ENCODE assay signal across 1 cellular context in the genomic region with DNA sequence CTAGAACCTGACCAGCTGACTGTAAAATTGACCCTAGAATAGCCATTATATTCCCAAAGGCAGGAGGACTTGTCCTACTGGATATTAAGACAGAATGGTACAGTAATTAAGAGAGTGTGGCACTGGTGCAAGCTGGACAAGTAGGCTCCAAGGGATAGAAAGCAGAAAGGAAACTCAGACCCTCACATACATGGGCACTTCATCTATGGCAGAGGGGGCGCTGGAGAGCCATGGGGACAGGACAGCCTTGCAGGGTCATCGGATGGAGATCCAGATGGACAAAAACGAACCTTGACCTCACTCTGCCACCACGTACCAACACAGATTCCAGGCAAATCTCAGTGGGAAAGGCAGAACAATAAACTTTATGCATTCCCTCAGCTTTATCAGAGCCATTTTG.
TF ChIP-seq lines count a peak whose summit lies in the region.

No MANE protein-coding gene starts in this region.

TF ChIP-seq in H1, 55 proteins besides CTCF, POLR2A, EP300 and RAD21:
- TF ChIP-seq EZH2 (IDR thresholded peaks at IDR 0.05; ENCODE audit: low read depth, low read length, severe bottlenecking) (no peak), NANOG (IDR thresholded peaks at IDR 0.05; ENCODE audit: insufficient read depth, low read depth, low read length, poor library complexity, severe bottlenecking) (no peak), CHD2 (IDR thresholded peaks at IDR 0.05; ENCODE audit: low read length) (no peak), SIRT6 (IDR thresholded peaks at IDR 0.05; ENCODE audit: low read length) (no peak), JUND (IDR thresholded peaks at IDR 0.05; ENCODE audit: low read length) (no peak), SIN3A (conservative IDR thresholded peaks at IDR 0.05 in 1 of 2, IDR thresholded peaks at IDR 0.05 in 1 of 2; ENCODE audit: low read depth in 1 of 2, low read length in 2 of 2) (no peak), TAF7 (optimal IDR thresholded peaks at IDR 0.05; ENCODE audit: borderline replicate concordance, low read depth, low read length) (no peak), KDM4A (IDR thresholded peaks at IDR 0.05; ENCODE audit: low read depth, low read length, severe bottlenecking) (no peak), SUZ12 (IDR thresholded peaks at IDR 0.05; ENCODE audit: low read length) (no peak), GTF2F1 (IDR thresholded peaks at IDR 0.05; ENCODE audit: borderline replicate concordance, low read depth, low read length) (no peak), CTBP2 (IDR thresholded peaks at IDR 0.05; ENCODE audit: borderline replicate concordance, insufficient read depth, insufficient read length, low read length) (no peak), ASH2L (IDR thresholded peaks at IDR 0.05; ENCODE audit: low read length) (no peak)
- TF ChIP-seq, protein P1, sequence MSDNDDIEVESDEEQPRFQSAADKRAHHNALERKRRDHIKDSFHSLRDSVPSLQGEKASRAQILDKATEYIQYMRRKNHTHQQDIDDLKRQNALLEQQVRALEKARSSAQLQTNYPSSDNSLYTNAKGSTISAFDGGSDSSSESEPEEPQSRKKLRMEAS (IDR thresholded peaks at IDR 0.05), result no peak
